12 cellular contexts compared by ENCODE assay signal in genomic region chr16:85995591-85996461, GRCh38.
A peak's percentile ranks its signal among the peaks of the same experiment; 100 is the strongest.
DNase-seq lines count a peak whose midpoint lies in the region; ATAC-seq lines count a peak whose summit lies in the region.
"Had no signal": no experiment of that assay in that cellular context is flagged by ENCODE, and none has a peak within 500 bp of the region (broad histone marks: within the 10 kb centered on the region; RNA-seq: fewer than 3 reads in every experiment).

No MANE protein-coding gene starts in this region.

- DNase-seq in T-helper 2 cell treated with Interferon-gamma antibody and Interleukin-4, amounts not matched to agents 5 μg/mL and 100 μg/mL, for 36 hours (ENCODE audit: low spot score), result no peak
- DNase-seq in T-helper 2 cell, result no peak
- DNase-seq in Karpas-422, result no peak
- DNase-seq in adipocyte (ENCODE audit: low read depth), result peak; percentile 25
- DNase-seq in stimulated activated naive B cell treated with anti-CD40 and anti-IgM and Interleukin-4, amounts not matched to agents 10 μg/mL and 1 μg/mL and 100 μg/mL, for 72 hours, result peak; percentile 67
- DNase-seq in UCSD-AML1 (lab: John Stamatoyannopoulos, UW; ENCODE audit: unreplicated experiment), result no peak
- DNase-seq: mammary epithelial cell, NCI-H1436, PC-9 had no signal

- peaks cover 19% of the 10 kb centered on the region for H3K4me1 Mint-ChIP-seq in T-helper 2 cell treated with Interferon-gamma antibody and Interleukin-4, amounts not matched to agents 5 μg/mL and 100 μg/mL, for 36 hours (ENCODE audit: low read depth)
- H3K4me1 Mint-ChIP-seq in stimulated activated naive B cell treated with anti-CD40 and anti-IgM and Interleukin-4, amounts not matched to agents 10 μg/mL and 1 μg/mL and 100 μg/mL, for 72 hours, result peaks cover 58 to 72% of the 10 kb centered on the region in 2 donors

- H3K27me3 ChIP-seq in Karpas-422 (ENCODE audit: low read length), result no peaks in the 10 kb centered on the region; the same call in 1 of the 2 replicates
- peaks cover 75% of the 10 kb centered on the region for H3K27me3 ChIP-seq in adipocyte (replicated peaks; ENCODE audit: control insufficient read depth, insufficient read depth, low read length)
- H3K27me3 ChIP-seq: thyroid gland had no signal

- H3K4me3 ChIP-seq in Karpas-422 (ENCODE audit: low read length) (peak overlapping the region; percentile 13; the same call in 1 of the 2 replicates), adipocyte (ENCODE audit: low read length) (no peak overlapping the region)
- H3K4me3 ChIP-seq: PC-9, thyroid gland had no signal

- H3K4me1 ChIP-seq in Karpas-422 (ENCODE audit: low read length) (peaks cover 17% of the 10 kb centered on the region), adipocyte (ENCODE audit: control insufficient read depth, insufficient read depth, low read length) (no peaks in the 10 kb centered on the region)

- H3K9ac ChIP-seq in Karpas-422 (ENCODE audit: low read length), result no peak overlapping the region
- H3K9ac ChIP-seq in adipocyte (ENCODE audit: low read length), result no peak overlapping the region

- no peak overlapping the region for H3K27ac Mint-ChIP-seq in T-helper 2 cell treated with Interferon-gamma antibody and Interleukin-4, amounts not matched to agents 5 μg/mL and 100 μg/mL, for 36 hours
- peak overlapping the region; percentile 95 for H3K27ac Mint-ChIP-seq in stimulated activated naive B cell treated with anti-CD40 and anti-IgM and Interleukin-4, amounts not matched to agents 10 μg/mL and 1 μg/mL and 100 μg/mL, for 72 hours

- peak overlapping the region; percentile 48 for H3K4me2 ChIP-seq in Karpas-422 (ENCODE audit: low read depth, low read length, poor library complexity, severe bottlenecking)
- H3K4me2 ChIP-seq: PC-9 had no signal

- ATAC-seq in stimulated activated naive B cell treated with anti-CD40 and anti-IgM and Interleukin-4, amounts not matched to agents 10 μg/mL and 1 μg/mL and 100 μg/mL, for 72 hours (replicated peaks), result peak; percentile 74 to 84
- ATAC-seq in HG03457 (IDR thresholded peaks at IDR 0.05; ENCODE audit: unreplicated experiment) (no peak), GM21528 (IDR thresholded peaks at IDR 0.05; ENCODE audit: low FRiP score, unreplicated experiment) (no peak)

- no peak overlapping the region for H3K27ac ChIP-seq in Karpas-422 (ENCODE audit: low read length)
- H3K27ac ChIP-seq: PC-9, thyroid gland had no signal

- no peaks in the 10 kb centered on the region for H3K27me3 Mint-ChIP-seq in T-helper 2 cell treated with Interferon-gamma antibody and Interleukin-4, amounts not matched to agents 5 μg/mL and 100 μg/mL, for 36 hours (ENCODE audit: low read depth)
- H3K27me3 Mint-ChIP-seq in stimulated activated naive B cell treated with anti-CD40 and anti-IgM and Interleukin-4, amounts not matched to agents 10 μg/mL and 1 μg/mL and 100 μg/mL, for 72 hours, result no peaks in the 10 kb centered on the region

- no peaks in the 10 kb centered on the region for H3K36me3 Mint-ChIP-seq in T-helper 2 cell treated with Interferon-gamma antibody and Interleukin-4, amounts not matched to agents 5 μg/mL and 100 μg/mL, for 36 hours (ENCODE audit: low read depth)
- H3K36me3 Mint-ChIP-seq in stimulated activated naive B cell treated with anti-CD40 and anti-IgM and Interleukin-4, amounts not matched to agents 10 μg/mL and 1 μg/mL and 100 μg/mL, for 72 hours, result no peaks in the 10 kb centered on the region

- H3K4me3 Mint-ChIP-seq in T-helper 2 cell treated with Interferon-gamma antibody and Interleukin-4, amounts not matched to agents 5 μg/mL and 100 μg/mL, for 36 hours, result peak overlapping the region; percentile 50
- H3K4me3 Mint-ChIP-seq in stimulated activated naive B cell treated with anti-CD40 and anti-IgM and Interleukin-4, amounts not matched to agents 10 μg/mL and 1 μg/mL and 100 μg/mL, for 72 hours, result peak overlapping the region; percentile 52 to 63

- H3K9me3 Mint-ChIP-seq in T-helper 2 cell treated with Interferon-gamma antibody and Interleukin-4, amounts not matched to agents 5 μg/mL and 100 μg/mL, for 36 hours, result no peaks in the 10 kb centered on the region
- H3K9me3 Mint-ChIP-seq in stimulated activated naive B cell treated with anti-CD40 and anti-IgM and Interleukin-4, amounts not matched to agents 10 μg/mL and 1 μg/mL and 100 μg/mL, for 72 hours, result no peaks in the 10 kb centered on the region

- H3K9me2 ChIP-seq in Karpas-422 (replicated peaks; ENCODE audit: insufficient read depth, low read length), result no peaks in the 10 kb centered on the region

- H3K79me2 ChIP-seq in Karpas-422 (ENCODE audit: low read length), result no peaks in the 10 kb centered on the region

- no peaks in the 10 kb centered on the region for H3K9me3 ChIP-seq in Karpas-422 (ENCODE audit: low read length)
- H3K9me3 ChIP-seq in adipocyte (ENCODE audit: control insufficient read depth, low read length), result no peaks in the 10 kb centered on the region
- H3K9me3 ChIP-seq: thyroid gland had no signal

- H3K36me3 ChIP-seq in Karpas-422 (ENCODE audit: insufficient read depth, low read length), result no peaks in the 10 kb centered on the region
- no peaks in the 10 kb centered on the region for H3K36me3 ChIP-seq in adipocyte (ENCODE audit: control insufficient read depth, insufficient read depth, low read length, severe bottlenecking)
- H3K36me3 ChIP-seq: thyroid gland had no signal

- no peaks in the 10 kb centered on the region for H4K20me1 ChIP-seq in Karpas-422 (ENCODE audit: insufficient read depth, low read depth, low read length)

- no peak overlapping the region for H2AFZ ChIP-seq in Karpas-422 (ENCODE audit: low read length)
- H2AFZ ChIP-seq: PC-9 had no signal

Comparison
In these comparisons a context has a peak if more than half of its experiments do, and no peak if none do; other contexts are left out.
1. DNase-seq: peak in adipocyte (single experiment) and stimulated activated naive B cell treated with anti-CD40 and anti-IgM and Interleukin-4, amounts not matched to agents 10 μg/mL and 1 μg/mL and 100 μg/mL, for 72 hours (single experiment); none in T-helper 2 cell treated with Interferon-gamma antibody and Interleukin-4, amounts not matched to agents 5 μg/mL and 100 μg/mL, for 36 hours (single experiment), T-helper 2 cell (0 of 5), Karpas-422 (single experiment) and UCSD-AML1 (single experiment).
2. ATAC-seq: peak in stimulated activated naive B cell treated with anti-CD40 and anti-IgM and Interleukin-4, amounts not matched to agents 10 μg/mL and 1 μg/mL and 100 μg/mL, for 72 hours (2 of 2); none in HG03457 (single experiment) and GM21528 (single experiment).